ENCODE assay signal across 8 cellular contexts in the genomic region with DNA sequence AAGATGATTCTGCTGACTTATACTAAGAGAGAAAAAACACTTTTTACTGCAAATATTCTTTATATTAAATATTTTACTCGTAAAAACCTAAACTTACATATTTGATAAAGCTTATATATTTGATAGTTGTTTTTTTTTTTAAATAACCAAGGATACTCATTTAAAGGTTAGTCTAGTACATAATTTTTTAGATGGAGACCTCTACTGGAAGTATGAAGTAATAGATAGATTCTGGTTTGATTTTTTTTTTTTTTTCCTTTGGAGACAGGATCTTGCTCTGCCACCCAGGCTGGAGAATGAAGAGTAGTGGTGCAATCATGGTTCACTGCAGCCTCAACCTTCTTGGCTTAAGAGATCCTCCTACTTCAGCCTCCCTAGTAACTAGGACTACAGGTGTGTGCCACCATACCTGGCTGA. TPM values are rescaled to one million over a fixed set of nuclear protein-coding genes. Genes with fewer than 3 reads are reported as not detected.
DNase-seq lines count a peak whose midpoint lies in the region; ATAC-seq and TF ChIP-seq lines count a peak whose summit lies in the region.

No MANE protein-coding gene starts in this region.

- peaks cover 2% of the 10 kb centered on the region for H3K9me3 Mint-ChIP-seq in activated B cell treated with CpG ODN at 0.5 μM for 24 hours

- POLR2A ChIA-PET in activated B cell treated with CpG ODN at 0.5 μM for 24 hours (lab: Charles Lee): interaction anchor here (2.6 kb wide), 1 partner anchor 16 kb away, joined by 23 read pairs; the partner anchor contains the start of gene ARID2

- CTCF ChIA-PET in activated B cell treated with CpG ODN at 0.5 μM for 24 hours (lab: Charles Lee): interaction anchor here (0.7 to 9.7 kb wide), 7 partner anchors 13 to 205 kb away, joined by 3 to 99 read pairs (median 6); partner anchors contain the start of gene ARID2

- no peak for TF ChIP-seq POLR2A in testis (IDR thresholded peaks at IDR 0.05)

- H3K4me1 ChIP-seq in testis: peaks cover 4% of the 10 kb centered on the region

- H3K27ac Mint-ChIP-seq in activated B cell treated with CpG ODN at 0.5 μM for 24 hours: no peak overlapping the region

- H3K4me3 Mint-ChIP-seq in activated B cell treated with CpG ODN at 0.5 μM for 24 hours: no peak overlapping the region

- no peaks in the 10 kb centered on the region for H3K9me3 ChIP-seq in testis

- H3K27me3 ChIP-seq in kidney epithelial cell (ENCODE audit: control insufficient read depth, insufficient read depth, low read length) (no peaks in the 10 kb centered on the region), testis (no peaks in the 10 kb centered on the region)

- ATAC-seq in activated B cell treated with CpG ODN at 0.5 μM for 24 hours (ENCODE audit: low read depth) (peak; percentile 52), HG03175 (IDR thresholded peaks at IDR 0.05; ENCODE audit: unreplicated experiment) (no peak)

- intact Hi-C loops in activated B cell treated with CpG ODN at 0.5 μM for 24 hours (cut with micrococcal nuclease) (loop anchor here (1.0 to 5.0 kb wide), 3 partner anchors 21 to 574 kb away; no protein-coding TSS in a partner anchor), testis (cut with DNase I; ENCODE audit: low total_unique reads) (loop anchor here (10.0 kb wide), 1 partner anchor 201 kb away; no protein-coding TSS in a partner anchor)

- H3K36me3 Mint-ChIP-seq in activated B cell treated with CpG ODN at 0.5 μM for 24 hours (ENCODE audit: low read depth): peaks cover 27% of the 10 kb centered on the region

- peak; percentile 61 to 65 for DNase-seq in AML-193 (lab: John Stamatoyannopoulos, UW)
- peak; percentile 27 for DNase-seq in HT-29 (ENCODE audit: low spot score)
- no peak for DNase-seq in activated B cell treated with CpG ODN at 0.5 μM for 24 hours
- DNase-seq in kidney epithelial cell (ENCODE audit: low read depth): no peak
- DNase-seq in testis: no peak
- DNase-seq in NCI-H345 (lab: John Stamatoyannopoulos, UW): no peak
- no peak for DNase-seq in activated T-cell treated with anti-CD3 and anti-CD28 coated beads, Interleukin-2, amount 50 U/mL, for 1 hour

- no peaks in the 10 kb centered on the region for H3K27me3 Mint-ChIP-seq in activated B cell treated with CpG ODN at 0.5 μM for 24 hours

- peaks cover 16% of the 10 kb centered on the region for H3K4me1 Mint-ChIP-seq in activated B cell treated with CpG ODN at 0.5 μM for 24 hours

- WGBS in testis, 2 donors: 84 to 97% methylated on average over 1 of the region's 1 CpG

- H3K36me3 ChIP-seq in kidney epithelial cell (ENCODE audit: control insufficient read depth, insufficient read depth, low read length) (no peaks in the 10 kb centered on the region), testis (ENCODE audit: low read depth, missing control alignments) (no peaks in the 10 kb centered on the region)

- TF ChIP-seq CTCF in activated B cell treated with CpG ODN at 0.5 μM for 24 hours (IDR thresholded peaks at IDR 0.05) (no peak), kidney epithelial cell (IDR thresholded peaks at IDR 0.05; ENCODE audit: insufficient read depth, low read length, poor library complexity, severe bottlenecking) (peak; percentile 16), testis (IDR thresholded peaks at IDR 0.05) (peak in 1 of 3 experiments; percentile 32)

- no peak overlapping the region for H3K27ac ChIP-seq in testis

- H3K4me3 ChIP-seq in kidney epithelial cell (ENCODE audit: low read depth, low read length): no peak overlapping the region
- no peak overlapping the region for H3K4me3 ChIP-seq in testis

RNA-seq across cellular contexts. Expression of gene ARID2, which starts 16.4 kb away (rescaled TPM):
- 10.0 and 11.1 TPM in 2 replicates for total RNA-seq in HT-29 (2014; rRNA removed; shearing (Covaris generic))
- total RNA-seq in activated B cell treated with CpG ODN at 0.5 μM for 24 hours (44.6 and 48.7 TPM in 2 replicates), kidney epithelial cell (17.6 and 21.1 TPM in 2 replicates), testis (10 to 100 TPM; 72.4 to 82.2 TPM)
- polyA plus RNA-seq in testis (ENCODE audit: insufficient read depth, low read depth, low replicate concordance): 50.4 TPM

Comparison
In these comparisons a context has a peak if more than half of its experiments do, and no peak if none do; other contexts are left out.
1. DNase-seq: peak in AML-193 (2 of 2) and HT-29 (single experiment); none in activated B cell treated with CpG ODN at 0.5 μM for 24 hours (single experiment), kidney epithelial cell (single experiment), testis (single experiment), NCI-H345 (single experiment) and activated T-cell treated with anti-CD3 and anti-CD28 coated beads, Interleukin-2, amount 50 U/mL, for 1 hour (single experiment).